In the genomic region with DNA sequence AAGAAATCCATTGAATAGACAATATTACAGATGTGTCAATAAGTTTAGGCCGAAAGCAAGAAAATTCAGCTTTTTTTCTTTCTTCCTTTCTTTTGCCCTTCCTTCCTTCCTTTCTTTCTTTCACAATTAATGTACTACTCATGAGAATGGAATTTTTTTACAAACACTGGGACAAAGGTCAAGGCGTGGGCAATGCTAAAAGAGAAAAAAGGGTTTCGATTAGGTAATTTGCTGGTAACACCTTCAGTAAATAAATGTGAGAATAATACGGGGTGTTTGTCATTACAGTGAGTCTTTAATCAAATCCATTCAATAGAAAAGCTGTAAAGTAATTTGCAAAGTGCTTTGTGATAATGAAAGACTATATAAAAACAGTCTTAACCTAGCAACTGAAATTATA, we compare ENCODE assay signal across 16 cellular contexts.
DNase-seq lines count a peak whose midpoint lies in the region; ATAC-seq, FAIRE-seq and TF ChIP-seq lines count a peak whose summit lies in the region.
"Had no signal": no experiment of that assay in that cellular context is flagged by ENCODE, and none has a peak within 500 bp of the region (broad histone marks: within the 10 kb centered on the region; RNA-seq: fewer than 3 reads in every experiment).

No MANE protein-coding gene starts in this region.

- no peak overlapping the region for H3K27ac Mint-ChIP-seq in naive thymus-derived CD4-positive, alpha-beta T cell
- H3K27ac Mint-ChIP-seq: CD4-positive, CD25-positive, alpha-beta regulatory T cell had no signal

- H3K27ac ChIP-seq in RWPE2 (ENCODE audit: poor library complexity, severe bottlenecking): peak overlapping the region; percentile 37
- no peak overlapping the region for H3K27ac ChIP-seq in naive thymus-derived CD4-positive, alpha-beta T cell (ENCODE audit: low read depth, low read length)
- H3K27ac ChIP-seq: gastroesophageal sphincter had no signal

- no peaks in the 10 kb centered on the region for H3K9me3 ChIP-seq in RWPE2 (ENCODE audit: severe bottlenecking)
- no peaks in the 10 kb centered on the region for H3K9me3 ChIP-seq in naive thymus-derived CD4-positive, alpha-beta T cell (ENCODE audit: control insufficient read depth in 2 of 3, low read length in 3 of 3)
- H3K9me3 ChIP-seq: gastroesophageal sphincter had no signal

- H3K4me1 Mint-ChIP-seq in naive thymus-derived CD4-positive, alpha-beta T cell: no peaks in the 10 kb centered on the region
- H3K4me1 Mint-ChIP-seq: CD4-positive, CD25-positive, alpha-beta regulatory T cell had no signal

- no peak overlapping the region for H3K4me3 Mint-ChIP-seq in naive thymus-derived CD4-positive, alpha-beta T cell

- H3K36me3 Mint-ChIP-seq in naive thymus-derived CD4-positive, alpha-beta T cell: no peaks in the 10 kb centered on the region
- H3K36me3 Mint-ChIP-seq: CD4-positive, CD25-positive, alpha-beta regulatory T cell had no signal

- no peak overlapping the region for H3K4me3 ChIP-seq in RWPE2 (ENCODE audit: severe bottlenecking)
- H3K4me3 ChIP-seq in fibroblast of mammary gland (ENCODE audit: control insufficient read depth, low read depth, low read length): no peak overlapping the region
- no peak overlapping the region for H3K4me3 ChIP-seq in naive thymus-derived CD4-positive, alpha-beta T cell (ENCODE audit: low read length)
- H3K4me3 ChIP-seq: gastroesophageal sphincter had no signal

- no peaks in the 10 kb centered on the region for H3K27me3 ChIP-seq in RWPE2 (ENCODE audit: insufficient read depth, poor library complexity, severe bottlenecking)
- H3K27me3 ChIP-seq in naive thymus-derived CD4-positive, alpha-beta T cell (ENCODE audit: control insufficient read depth in 2 of 2, insufficient read depth in 2 of 2, low read length in 2 of 2): no peaks in the 10 kb centered on the region
- H3K27me3 ChIP-seq: gastroesophageal sphincter had no signal

- intact Hi-C loops in naive thymus-derived CD4-positive, alpha-beta T cell (cut with micrococcal nuclease): no loop called here

- peaks cover 37% of the 10 kb centered on the region for H3K4me1 ChIP-seq in RWPE2 (ENCODE audit: insufficient read depth, poor library complexity, severe bottlenecking)
- no peaks in the 10 kb centered on the region for H3K4me1 ChIP-seq in naive thymus-derived CD4-positive, alpha-beta T cell (ENCODE audit: control insufficient read depth in 2 of 2, insufficient read depth in 2 of 2, low read length in 2 of 2)

- no peak for FAIRE-seq in frontal cortex (lab: Jason Lieb, UNC)

- no peaks in the 10 kb centered on the region for H3K27me3 Mint-ChIP-seq in naive thymus-derived CD4-positive, alpha-beta T cell
- H3K27me3 Mint-ChIP-seq: CD4-positive, CD25-positive, alpha-beta regulatory T cell had no signal

- ATAC-seq in RWPE2 (ENCODE audit: low read depth) (peak; percentile 53), GM19351 (IDR thresholded peaks at IDR 0.05; ENCODE audit: unreplicated experiment) (no peak)
- ATAC-seq in naive thymus-derived CD4-positive, alpha-beta T cell: no peak
- ATAC-seq: gastroesophageal sphincter, left ventricle myocardium superior had no signal

- peaks cover 0 to 4% (median 0%) of the 10 kb centered on the region in 11 donors for H3K9me3 Mint-ChIP-seq in naive thymus-derived CD4-positive, alpha-beta T cell

- TF ChIP-seq CTCF in RWPE2 (IDR thresholded peaks at IDR 0.05; ENCODE audit: poor library complexity, severe bottlenecking): no peak
- no peak for TF ChIP-seq CTCF in fibroblast of mammary gland (conservative IDR thresholded peaks at IDR 0.05; ENCODE audit: control insufficient read depth, insufficient read depth, low read depth, low read length)

- CTCF ChIA-PET in naive thymus-derived CD4-positive, alpha-beta T cell (lab: Charles Lee): no interaction called here

- peak; percentile 8 for DNase-seq in GM04504 (ENCODE audit: low read depth)
- no peak for DNase-seq in RWPE2 (ENCODE audit: low spot score)
- DNase-seq in fibroblast of mammary gland (ENCODE audit: low read depth): peak; percentile 59
- DNase-seq in pulmonary artery endothelial cell (ENCODE audit: low read depth, low spot score): peak; percentile 22
- DNase-seq in DMS79 (lab: John Stamatoyannopoulos, UW): no peak
- DNase-seq in naive thymus-derived CD4-positive, alpha-beta T cell: no peak
- no peak for DNase-seq in frontal cortex (ENCODE audit: low spot score in 2 of 2)
- DNase-seq: activated CD4-positive, alpha-beta T cell treated with anti-CD3 and anti-CD28 coated beads, Interleukin-2, amount 50 U/mL, for 48 hours; activated gamma-delta T cell treated with Interleukin-2 at 50 U/mL for 16 hours; CD4-positive, CD25-positive, alpha-beta regulatory T cell; cerebellar nuclear complex; left ventricle myocardium superior; NCI-H1694; stimulated activated naive CD4-positive, alpha-beta T cell had no signal

- POLR2A ChIA-PET in naive thymus-derived CD4-positive, alpha-beta T cell (lab: Charles Lee): no interaction called here

- no peaks in the 10 kb centered on the region for H3K36me3 ChIP-seq in RWPE2 (ENCODE audit: low read depth)
- no peaks in the 10 kb centered on the region for H3K36me3 ChIP-seq in naive thymus-derived CD4-positive, alpha-beta T cell (ENCODE audit: control insufficient read depth in 2 of 3, insufficient read depth in 3 of 3, low read length in 3 of 3)
- H3K36me3 ChIP-seq: gastroesophageal sphincter had no signal

Comparison
In these comparisons a context has a peak if more than half of its experiments do, and no peak if none do; other contexts are left out.
1. DNase-seq: peak in GM04504 (single experiment), fibroblast of mammary gland (single experiment) and pulmonary artery endothelial cell (single experiment); none in RWPE2 (single experiment), DMS79 (single experiment), naive thymus-derived CD4-positive, alpha-beta T cell (0 of 9) and frontal cortex (0 of 2).